9 cellular contexts compared by ENCODE assay signal in genomic region chr5:150144211-150144801, GRCh38. TPM values are rescaled to one million over a fixed set of nuclear protein-coding genes. Genes with fewer than 3 reads are reported as not detected.
DNase-seq lines count a peak whose midpoint lies in the region; ATAC-seq and TF ChIP-seq lines count a peak whose summit lies in the region.
"Had no signal": no experiment of that assay in that cellular context is flagged by ENCODE, and none has a peak within 500 bp of the region (broad histone marks: within the 10 kb centered on the region; RNA-seq: fewer than 3 reads in every experiment).

No MANE protein-coding gene starts in this region.

- no peaks in the 10 kb centered on the region for H3K27me3 ChIP-seq in SJSA1 (replicated peaks)
- no peaks in the 10 kb centered on the region for H3K27me3 ChIP-seq in fibroblast of lung (ENCODE audit: control insufficient read depth, insufficient read depth, low read length)

- H3K4me1 Mint-ChIP-seq in natural killer cell treated with Interleukin-12 subunit alpha and Interleukin-12 subunit beta and Interleukin-15 and Interleukin-18, amount 100 ng/mL, for 72 hours (ENCODE audit: low read depth in 2 of 2): peaks cover 43 to 61% of the 10 kb centered on the region in 2 donors

- H3K27ac Mint-ChIP-seq in natural killer cell treated with Interleukin-12 subunit alpha and Interleukin-12 subunit beta and Interleukin-15 and Interleukin-18, amount 100 ng/mL, for 72 hours: peak overlapping the region; percentile 63 to 69

- no peaks in the 10 kb centered on the region for H4K20me1 ChIP-seq in fibroblast of lung (ENCODE audit: control insufficient read depth, extremely low read depth, insufficient read depth, low read length)

- no peak overlapping the region for H3K4me3 ChIP-seq in SJSA1
- peak overlapping the region in 2 of 4 experiments; percentile 19 to 43 for H3K4me3 ChIP-seq in fibroblast of lung (replicated peaks in 1 of 4; ENCODE audit: control extremely low read depth in 1 of 4, insufficient read depth in 1 of 4, low read depth in 3 of 4, low read length in 4 of 4)
- H3K4me3 ChIP-seq in urinary bladder (ENCODE audit: low read depth, low read length): no peak overlapping the region

- 31% methylated on average over 14 of the region's 14 CpGs for WGBS in urinary bladder

- peaks cover 77% of the 10 kb centered on the region for H3K4me1 ChIP-seq in SJSA1 (replicated peaks)
- H3K4me1 ChIP-seq in fibroblast of lung (ENCODE audit: control insufficient read depth, extremely low read depth, insufficient read depth, low read length): peaks cover 77% of the 10 kb centered on the region
- no peaks in the 10 kb centered on the region for H3K4me1 ChIP-seq in urinary bladder (ENCODE audit: insufficient read depth)

- DNase-seq in SJSA1 (ENCODE audit: low read depth in 1 of 2, low spot score in 2 of 2): peak; percentile 69 to 79
- peak; percentile 82 to 91 for DNase-seq in fibroblast of lung (ENCODE audit: low read depth in 2 of 2)
- DNase-seq in natural killer cell treated with Interleukin-12 subunit alpha and Interleukin-12 subunit beta and Interleukin-15 and Interleukin-18, amount 100 ng/mL, for 72 hours (ENCODE audit: low spot score): no peak
- DNase-seq in occipital lobe (lab: John Stamatoyannopoulos, UW): no peak
- no peak for DNase-seq in germinal center (ENCODE audit: low spot score)
- DNase-seq in kidney tubule cell (ENCODE audit: low spot score): no peak
- DNase-seq in KBM-7: no peak
- DNase-seq: SHP77 treated with DMSO at 0.1 percent for 48 hours had no signal

- no peak for TF ChIP-seq CTCF in fibroblast of lung (conservative IDR thresholded peaks at IDR 0.05 in 1 of 2, IDR thresholded peaks at IDR 0.05 in 1 of 2; ENCODE audit: low read depth in 1 of 2, low read length in 2 of 2)

- H3K9me3 ChIP-seq in SJSA1 (replicated peaks) (no peaks in the 10 kb centered on the region), fibroblast of lung (ENCODE audit: control insufficient read depth, insufficient read depth, low read depth, low read length) (no peaks in the 10 kb centered on the region)

- peak overlapping the region; percentile 43 for H3K9ac ChIP-seq in fibroblast of lung (ENCODE audit: insufficient read depth, low read length)

- H3K27ac ChIP-seq in SJSA1 (peak overlapping the region; percentile 97), fibroblast of lung (ENCODE audit: insufficient read depth, low read length) (peak overlapping the region; percentile 99), urinary bladder (ENCODE audit: low read depth) (peak overlapping the region; percentile 84)

- H3K9me3 Mint-ChIP-seq in natural killer cell treated with Interleukin-12 subunit alpha and Interleukin-12 subunit beta and Interleukin-15 and Interleukin-18, amount 100 ng/mL, for 72 hours: no peaks in the 10 kb centered on the region

- H3K36me3 Mint-ChIP-seq in natural killer cell treated with Interleukin-12 subunit alpha and Interleukin-12 subunit beta and Interleukin-15 and Interleukin-18, amount 100 ng/mL, for 72 hours: no peaks in the 10 kb centered on the region

- no peaks in the 10 kb centered on the region for H3K27me3 Mint-ChIP-seq in natural killer cell treated with Interleukin-12 subunit alpha and Interleukin-12 subunit beta and Interleukin-15 and Interleukin-18, amount 100 ng/mL, for 72 hours

- H3K79me2 ChIP-seq in fibroblast of lung (ENCODE audit: control insufficient read depth, insufficient read depth, low read length): peaks cover 73% of the 10 kb centered on the region

- H3K36me3 ChIP-seq in SJSA1: peaks cover 62% of the 10 kb centered on the region
- H3K36me3 ChIP-seq in fibroblast of lung (ENCODE audit: control insufficient read depth, insufficient read depth, low read length): peaks cover 2% of the 10 kb centered on the region
- H3K36me3 ChIP-seq in urinary bladder (ENCODE audit: insufficient read depth): no peaks in the 10 kb centered on the region

- no peak for ATAC-seq in natural killer cell treated with Interleukin-12 subunit alpha and Interleukin-12 subunit beta and Interleukin-15 and Interleukin-18, amount 100 ng/mL, for 72 hours

- H3K4me3 Mint-ChIP-seq in natural killer cell treated with Interleukin-12 subunit alpha and Interleukin-12 subunit beta and Interleukin-15 and Interleukin-18, amount 100 ng/mL, for 72 hours: peak overlapping the region; percentile 2

- H2AFZ ChIP-seq in fibroblast of lung (ENCODE audit: low read length): no peak overlapping the region

- in situ Hi-C loops in KBM-7 (cut with MboI; ENCODE audit: low pct_unique_long_range_greater_than_20kb, low sequenced_read_pairs): no loop called here

- peak overlapping the region; percentile 77 for H3K4me2 ChIP-seq in fibroblast of lung (ENCODE audit: extremely low read depth, insufficient read depth, low read length)

RNA-seq across cellular contexts. Expression of gene PDGFRB, which starts 11.3 kb away (rescaled TPM):
- total RNA-seq in SJSA1 (2014; rRNA removed; shearing (Covaris generic)): 98.6 and 113 TPM in 2 replicates
- 151 and 231 TPM in 2 replicates for total RNA-seq in fibroblast of lung
- polyA plus RNA-seq in fibroblast of lung: 77.4 and 347 TPM in 2 replicates
- polyA plus RNA-seq in fibroblast of lung (2012): 109 and 618 TPM in 2 replicates
- 549 and 2,332 TPM in 2 replicates for polyA minus RNA-seq in fibroblast of lung (ENCODE audit: low replicate concordance)
- total RNA-seq in natural killer cell treated with Interleukin-12 subunit alpha and Interleukin-12 subunit beta and Interleukin-15 and Interleukin-18, amount 100 ng/mL, for 72 hours: 1 to 10 TPM; 4.4 to 9.0 TPM
- total RNA-seq in urinary bladder: 112 TPM
- 79.4 TPM for polyA plus RNA-seq in urinary bladder
- 13.7 TPM for total RNA-seq in occipital lobe

RNA-seq across cellular contexts. Expression of gene CDX1, which starts 22.3 kb away (rescaled TPM):
- 0.19 and 1.8 TPM in 2 replicates for total RNA-seq in SJSA1 (2014; rRNA removed; shearing (Covaris generic))
- total RNA-seq in fibroblast of lung (under 0.01 and 0.33 TPM in 2 replicates), urinary bladder (0.21 TPM), occipital lobe (not detected)
- polyA plus RNA-seq in fibroblast of lung (0.09 and 1.8 TPM in 2 replicates), urinary bladder (not detected)
- polyA plus RNA-seq in fibroblast of lung (2012): 1.6 TPM in 1 of 2 replicates, not detected in the other
- 1.5 TPM in 1 of 2 replicates, not detected in the other for polyA minus RNA-seq in fibroblast of lung (ENCODE audit: low replicate concordance)
- total RNA-seq in natural killer cell treated with Interleukin-12 subunit alpha and Interleukin-12 subunit beta and Interleukin-15 and Interleukin-18, amount 100 ng/mL, for 72 hours: not detected

RNA-seq across cellular contexts. Expression of gene SLC6A7, which starts 45.6 kb away (rescaled TPM):
- total RNA-seq in SJSA1 (2014; rRNA removed; shearing (Covaris generic)): not detected in 2 replicates
- total RNA-seq in fibroblast of lung (not detected in 2 replicates), urinary bladder (not detected), occipital lobe (0.62 TPM)
- polyA plus RNA-seq in fibroblast of lung (0.02 TPM in 1 of 2 replicates, not detected in the other), urinary bladder (0.01 TPM)
- 0.03 TPM in 1 of 2 replicates, not detected in the other for polyA plus RNA-seq in fibroblast of lung (2012)
- not detected in 2 replicates for polyA minus RNA-seq in fibroblast of lung (ENCODE audit: low replicate concordance)
- not detected for total RNA-seq in natural killer cell treated with Interleukin-12 subunit alpha and Interleukin-12 subunit beta and Interleukin-15 and Interleukin-18, amount 100 ng/mL, for 72 hours

RNA-seq across cellular contexts. Expression of gene CSF1R, which starts 58.0 kb away (rescaled TPM):
- total RNA-seq in SJSA1 (2014; rRNA removed; shearing (Covaris generic)): 1.2 TPM in 1 of 2 replicates, not detected in the other
- not detected in 2 replicates for total RNA-seq in fibroblast of lung
- 0.07 and 0.15 TPM in 2 replicates for polyA plus RNA-seq in fibroblast of lung
- 0.22 and 0.24 TPM in 2 replicates for polyA plus RNA-seq in fibroblast of lung (2012)
- polyA minus RNA-seq in fibroblast of lung (ENCODE audit: low replicate concordance): not detected in 2 replicates
- total RNA-seq in natural killer cell treated with Interleukin-12 subunit alpha and Interleukin-12 subunit beta and Interleukin-15 and Interleukin-18, amount 100 ng/mL, for 72 hours: 1 to 10 TPM in 1 of 2 donors, not detected in 1; 1.4 TPM
- 24.5 TPM for total RNA-seq in urinary bladder
- polyA plus RNA-seq in urinary bladder: 15.8 TPM
- total RNA-seq in occipital lobe: 8.3 TPM

Comparison
In these comparisons a context has a peak if more than half of its experiments do, and no peak if none do; other contexts are left out.
1. DNase-seq: peak in SJSA1 (2 of 2) and fibroblast of lung (2 of 2); none in natural killer cell treated with Interleukin-12 subunit alpha and Interleukin-12 subunit beta and Interleukin-15 and Interleukin-18, amount 100 ng/mL, for 72 hours (single experiment), occipital lobe (single experiment), germinal center (single experiment), kidney tubule cell (single experiment) and KBM-7 (single experiment).
2. Peak in every context shown above with its lines, with median percentiles within 50 percentile points of each other: H3K27ac ChIP-seq.